ENCODE assay signal across 12 cellular contexts in genomic region chr9:77966718-77967117, GRCh38.
DNase-seq lines count a peak whose midpoint lies in the region; ATAC-seq, FAIRE-seq and TF ChIP-seq lines count a peak whose summit lies in the region.
"Had no signal": no experiment of that assay in that cellular context is flagged by ENCODE, and none has a peak within 500 bp of the region (broad histone marks: within the 10 kb centered on the region; RNA-seq: fewer than 3 reads in every experiment).

No MANE protein-coding gene starts in this region.

- no TSS peak for BruUV-seq in K562 (replicated peaks; lab: Mats Ljungman, UMichigan)

- POLR2A ChIA-PET in K562 (lab: Yijun Ruan, JAX): interaction anchor here (1.1 kb wide), 1 partner anchor 9 kb away, joined by 3 read pairs; no protein-coding TSS in a partner anchor

- H3K79me2 ChIP-seq in GM23338 (replicated peaks; ENCODE audit: insufficient read depth) (peaks cover 100% of the 10 kb centered on the region), K562 (ENCODE audit: control insufficient read depth, insufficient read depth, low read length) (peaks cover 84% of the 10 kb centered on the region)

- no peak overlapping the region for H3K4me3 Mint-ChIP-seq in GM23338
- no peak overlapping the region for H3K4me3 Mint-ChIP-seq in nephron progenitor cell
- H3K4me3 Mint-ChIP-seq: CD8-positive, alpha-beta memory T cell; IgD-negative memory B cell had no signal

- H3K4me1 ChIP-seq in GM23338 (ENCODE audit: insufficient read depth) (peaks cover 27% of the 10 kb centered on the region), K562 (replicated peaks in 1 of 2; ENCODE audit: control insufficient read depth in 2 of 2, insufficient read depth in 2 of 2, low read length in 2 of 2) (peaks cover 2 to 6% of the 10 kb centered on the region in 2 experiments; a peak in 4 of 5 replicates)
- H3K4me1 ChIP-seq: Caco-2 had no signal

- H3K27me3 ChIP-seq in GM23338 (ENCODE audit: insufficient read depth) (no peaks in the 10 kb centered on the region), K562 (ENCODE audit: control insufficient read depth in 2 of 2, insufficient read depth in 2 of 2, low read length in 2 of 2) (no peaks in the 10 kb centered on the region)

- H2AFZ ChIP-seq in GM23338 (no peak overlapping the region), K562 (ENCODE audit: low read depth, low read length) (no peak overlapping the region)

- no peak for TF ChIP-seq EP300 in K562 (IDR thresholded peaks at IDR 0.05; ENCODE audit: low read length)

- intact Hi-C loops in K562 (cut with micrococcal nuclease): no loop called here

- H3K4me3 ChIP-seq in GM23338: no peak overlapping the region
- no peak overlapping the region for H3K4me3 ChIP-seq in K562

- no peaks in the 10 kb centered on the region for H3F3A ChIP-seq in GM23338 (replicated peaks; ENCODE audit: low read depth)

- H3K27ac ChIP-seq in GM23338 (ENCODE audit: low read depth) (no peak overlapping the region), K562 (ENCODE audit: extremely low read depth, low read depth, low read length) (peak overlapping the region; percentile 53; the same call in 1 of the 3 replicates)

- H3K9me2 ChIP-seq in GM23338 (ENCODE audit: insufficient read depth): no peaks in the 10 kb centered on the region

- no peaks in the 10 kb centered on the region; the same call in 1 of the 2 replicates for H3K9me3 ChIP-seq in K562 (replicated peaks; ENCODE audit: control insufficient read depth, insufficient read depth, low read depth, low read length)
- H3K9me3 ChIP-seq: Caco-2 had no signal

- no peak for TF ChIP-seq RAD21 in K562 (CRISPR knock-in tag; conservative IDR thresholded peaks at IDR 0.05 in 1 of 2, IDR thresholded peaks at IDR 0.05 in 1 of 2)

- TF ChIP-seq CTCF in GM23338 (conservative IDR thresholded peaks at IDR 0.05; ENCODE audit: low read depth in 2 of 2) (no peak), K562 (IDR thresholded peaks at IDR 0.05 in 2 of 3, conservative IDR thresholded peaks at IDR 0.05 in 1 of 3; ENCODE audit: insufficient read depth in 2 of 3, low read depth in 1 of 3, low read length in 3 of 3) (no peak), nephron progenitor cell (IDR thresholded peaks at IDR 0.05) (no peak)

- ATAC-seq in GM23338: no peak
- peak; percentile 33; the same call in 2 of the 3 replicates for ATAC-seq in K562
- ATAC-seq: HCT116 had no signal

- TF ChIP-seq POLR2A in K562 (conservative IDR thresholded peaks at IDR 0.05): no peak

- H3K36me3 ChIP-seq in GM23338 (ENCODE audit: insufficient read depth): no peaks in the 10 kb centered on the region
- no peaks in the 10 kb centered on the region for H3K36me3 ChIP-seq in K562 (ENCODE audit: control insufficient read depth, insufficient read depth, low read length)

- no peaks in the 10 kb centered on the region for H3K9me1 ChIP-seq in K562 (ENCODE audit: control insufficient read depth, insufficient read depth, low read length)

- H3K9me3 Mint-ChIP-seq in GM23338: no peaks in the 10 kb centered on the region
- peaks cover 27% of the 10 kb centered on the region for H3K9me3 Mint-ChIP-seq in nephron progenitor cell
- H3K9me3 Mint-ChIP-seq: CD8-positive, alpha-beta memory T cell had no signal

- H3K36me3 Mint-ChIP-seq in GM23338 (ENCODE audit: low read depth) (peaks cover 7% of the 10 kb centered on the region; the same call in 1 of the 3 replicates), nephron progenitor cell (ENCODE audit: low read depth) (peaks cover 47% of the 10 kb centered on the region)
- H3K36me3 Mint-ChIP-seq: IgD-negative memory B cell had no signal

- CTCF ChIA-PET in K562 (lab: Yijun Ruan, JAX; ENCODE audit: low intra/inter-chr PET ratio): no interaction called here

- in situ Hi-C loops in K562 (cut with MboI): no loop called here

- DNase-seq in GM23338 (ENCODE audit: low spot score): no peak
- DNase-seq in K562 (ENCODE audit: extremely low read depth in 1 of 4, low spot score in 3 of 4): no peak
- no peak for DNase-seq in nephron progenitor cell
- DNase-seq in NCI-H2029 treated with DMSO at 0.1 percent for 48 hours (lab: John Stamatoyannopoulos, UW): no peak
- no peak for DNase-seq in NCI-H446 treated with DMSO at 0.1 percent for 48 hours (lab: John Stamatoyannopoulos, UW)
- DNase-seq in putamen (ENCODE audit: low spot score): no peak
- DNase-seq: Caco-2; CD8-positive, alpha-beta memory T cell; DMS53; GF-D8 had no signal

- no peak overlapping the region for H3K4me2 ChIP-seq in GM23338
- no peak overlapping the region for H3K4me2 ChIP-seq in K562 (ENCODE audit: insufficient read depth, low read length)

- H3K9ac ChIP-seq in K562 (ENCODE audit: insufficient read depth in 1 of 2, low read depth in 2 of 2, low read length in 2 of 2): no peak overlapping the region

- no peaks in the 10 kb centered on the region for H4K20me1 ChIP-seq in GM23338 (replicated peaks; ENCODE audit: insufficient read depth)
- H4K20me1 ChIP-seq in K562 (replicated peaks; ENCODE audit: control insufficient read depth, insufficient read depth, low read length): no peaks in the 10 kb centered on the region

- FAIRE-seq in K562 (lab: Jason Lieb, UNC): no peak

- H3K27me3 Mint-ChIP-seq in GM23338 (ENCODE audit: insufficient read depth, low read depth, poor library complexity) (peaks cover 7% of the 10 kb centered on the region), nephron progenitor cell (ENCODE audit: low read depth, poor library complexity) (no peaks in the 10 kb centered on the region)
- H3K27me3 Mint-ChIP-seq: CD8-positive, alpha-beta memory T cell had no signal

- H3K4me1 Mint-ChIP-seq in GM23338 (peaks cover 58% of the 10 kb centered on the region), nephron progenitor cell (peaks cover 21% of the 10 kb centered on the region)
- H3K4me1 Mint-ChIP-seq: IgD-negative memory B cell had no signal

- H3K27ac Mint-ChIP-seq in GM23338: 0 out of 2 replicates have a peak overlapping the region, but pooled peaks have one; percentile 49
- H3K27ac Mint-ChIP-seq in nephron progenitor cell: peak overlapping the region; percentile 77
- H3K27ac Mint-ChIP-seq: CD8-positive, alpha-beta memory T cell; IgD-negative memory B cell had no signal

- WGBS in K562 (ENCODE audit: insufficient coverage, low coverage, missing lambda C conversion rate): 66% methylated on average over 8 of the region's 8 CpGs

TF ChIP-seq in GM23338, 12 proteins besides CTCF, POLR2A, EP300 and RAD21 (continues in another document):
- TF ChIP-seq JUNB (IDR thresholded peaks at IDR 0.05; ENCODE audit: unreplicated experiment): no peak
- TF ChIP-seq, protein P1, sequence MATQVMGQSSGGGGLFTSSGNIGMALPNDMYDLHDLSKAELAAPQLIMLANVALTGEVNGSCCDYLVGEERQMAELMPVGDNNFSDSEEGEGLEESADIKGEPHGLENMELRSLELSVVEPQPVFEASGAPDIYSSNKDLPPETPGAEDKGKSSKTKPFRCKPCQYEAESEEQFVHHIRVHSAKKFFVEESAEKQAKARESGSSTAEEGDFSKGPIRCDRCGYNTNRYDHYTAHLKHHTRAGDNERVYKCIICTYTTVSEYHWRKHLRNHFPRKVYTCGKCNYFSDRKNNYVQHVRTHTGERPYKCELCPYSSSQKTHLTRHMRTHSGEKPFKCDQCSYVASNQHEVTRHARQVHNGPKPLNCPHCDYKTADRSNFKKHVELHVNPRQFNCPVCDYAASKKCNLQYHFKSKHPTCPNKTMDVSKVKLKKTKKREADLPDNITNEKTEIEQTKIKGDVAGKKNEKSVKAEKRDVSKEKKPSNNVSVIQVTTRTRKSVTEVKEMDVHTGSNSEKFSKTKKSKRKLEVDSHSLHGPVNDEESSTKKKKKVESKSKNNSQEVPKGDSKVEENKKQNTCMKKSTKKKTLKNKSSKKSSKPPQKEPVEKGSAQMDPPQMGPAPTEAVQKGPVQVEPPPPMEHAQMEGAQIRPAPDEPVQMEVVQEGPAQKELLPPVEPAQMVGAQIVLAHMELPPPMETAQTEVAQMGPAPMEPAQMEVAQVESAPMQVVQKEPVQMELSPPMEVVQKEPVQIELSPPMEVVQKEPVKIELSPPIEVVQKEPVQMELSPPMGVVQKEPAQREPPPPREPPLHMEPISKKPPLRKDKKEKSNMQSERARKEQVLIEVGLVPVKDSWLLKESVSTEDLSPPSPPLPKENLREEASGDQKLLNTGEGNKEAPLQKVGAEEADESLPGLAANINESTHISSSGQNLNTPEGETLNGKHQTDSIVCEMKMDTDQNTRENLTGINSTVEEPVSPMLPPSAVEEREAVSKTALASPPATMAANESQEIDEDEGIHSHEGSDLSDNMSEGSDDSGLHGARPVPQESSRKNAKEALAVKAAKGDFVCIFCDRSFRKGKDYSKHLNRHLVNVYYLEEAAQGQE (IDR thresholded peaks at IDR 0.05; ENCODE audit: unreplicated experiment): no peak
